Comparison of ENCODE assay signal across 9 cellular contexts in the genomic region with DNA sequence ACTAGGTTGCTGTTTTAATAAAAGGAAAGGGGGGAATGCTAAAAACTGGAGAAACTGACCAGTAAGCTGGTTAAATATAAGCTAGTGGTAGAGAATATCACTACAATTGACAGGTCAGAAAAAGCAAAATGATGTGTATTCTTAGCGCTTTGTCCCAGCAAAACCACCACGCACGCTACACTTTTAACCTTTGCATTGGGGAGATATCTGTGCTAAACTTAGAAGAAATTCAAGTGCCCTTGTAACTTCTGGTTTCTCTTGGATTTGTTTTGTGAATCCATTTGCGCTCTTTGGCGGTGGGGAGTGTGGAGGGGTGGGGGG. TPM values are rescaled to one million over a fixed set of nuclear protein-coding genes. Genes with fewer than 3 reads are reported as not detected.
A peak's percentile ranks its signal among the peaks of the same experiment; 100 is the strongest.
DNase-seq lines count a peak whose midpoint lies in the region; ATAC-seq, FAIRE-seq and TF ChIP-seq lines count a peak whose summit lies in the region.
"Had no signal": no experiment of that assay in that cellular context is flagged by ENCODE, and none has a peak within 500 bp of the region (broad histone marks: within the 10 kb centered on the region; RNA-seq: fewer than 3 reads in every experiment).

No MANE protein-coding gene starts in this region.

- H3K4me2 ChIP-seq in keratinocyte (ENCODE audit: control insufficient read depth, extremely low read depth, insufficient read depth, low read depth, low read length) = peak overlapping the region; percentile 97

- peaks cover 29% of the 10 kb centered on the region for H3K4me1 ChIP-seq in keratinocyte (ENCODE audit: control insufficient read depth, extremely low read depth, insufficient read depth, low read length)
- peaks cover 9 to 30% (median 24%) of the 10 kb centered on the region in 5 donors for H3K4me1 ChIP-seq in subcutaneous abdominal adipose tissue (ENCODE audit: control insufficient read depth in 5 of 5, insufficient read depth in 5 of 5, low read length in 5 of 5)

- H3K27me3 ChIP-seq in keratinocyte (ENCODE audit: control insufficient read depth, extremely low read depth, insufficient read depth, low read length) (no peaks in the 10 kb centered on the region), subcutaneous abdominal adipose tissue (ENCODE audit: control insufficient read depth in 5 of 5, insufficient read depth in 4 of 5, low read length in 5 of 5) (no peaks in the 10 kb centered on the region)

- H3K9me3 ChIP-seq in keratinocyte (ENCODE audit: control insufficient read depth, low read depth, low read length) (no peaks in the 10 kb centered on the region), subcutaneous abdominal adipose tissue (ENCODE audit: control insufficient read depth in 5 of 5, low read length in 5 of 5) (no peaks in the 10 kb centered on the region)

- no peaks in the 10 kb centered on the region for H3K9me1 ChIP-seq in keratinocyte (ENCODE audit: control insufficient read depth, extremely low read depth, insufficient read depth, low read length)

- H4K20me1 ChIP-seq in keratinocyte (ENCODE audit: control insufficient read depth, extremely low read depth, insufficient read depth, low read length) = no peaks in the 10 kb centered on the region

- TF ChIP-seq CTCF in keratinocyte (optimal IDR thresholded peaks at IDR 0.05 in 1 of 3, IDR thresholded peaks at IDR 0.05 in 1 of 3, conservative IDR thresholded peaks at IDR 0.05 in 1 of 3; ENCODE audit: extremely low read depth in 1 of 3, insufficient read depth in 2 of 3, low read length in 3 of 3) = no peak

- peak overlapping the region; percentile 84 for H3K9ac ChIP-seq in keratinocyte (ENCODE audit: control insufficient read depth, extremely low read depth, insufficient read depth, low read length)
- peak overlapping the region in 4 of 5 donors; percentile 73 to 84 (median 80) for H3K9ac ChIP-seq in subcutaneous abdominal adipose tissue (ENCODE audit: low read length in 5 of 5)

- H3K79me2 ChIP-seq in keratinocyte (ENCODE audit: control insufficient read depth, insufficient read depth, low read length) = peaks cover 67% of the 10 kb centered on the region

- H3K27ac Mint-ChIP-seq in T-helper 2 cell treated with Interferon-gamma antibody and Interleukin-4, amounts not matched to agents 5 μg/mL and 100 μg/mL, for 36 hours = no peak overlapping the region
- peak overlapping the region; percentile 22 for H3K27ac Mint-ChIP-seq in activated T-helper 17 cell treated with anti-CD3 and anti-CD28 coated beads, Interleukin-2, amount 50 U/mL, for 72 hours

- H3K4me3 Mint-ChIP-seq in T-helper 2 cell treated with Interferon-gamma antibody and Interleukin-4, amounts not matched to agents 5 μg/mL and 100 μg/mL, for 36 hours = peak overlapping the region; percentile 86
- peak overlapping the region; percentile 81 for H3K4me3 Mint-ChIP-seq in activated T-helper 17 cell treated with anti-CD3 and anti-CD28 coated beads, Interleukin-2, amount 50 U/mL, for 72 hours

- H3K9me3 Mint-ChIP-seq in T-helper 2 cell treated with Interferon-gamma antibody and Interleukin-4, amounts not matched to agents 5 μg/mL and 100 μg/mL, for 36 hours = no peaks in the 10 kb centered on the region
- H3K9me3 Mint-ChIP-seq in activated T-helper 17 cell treated with anti-CD3 and anti-CD28 coated beads, Interleukin-2, amount 50 U/mL, for 72 hours = no peaks in the 10 kb centered on the region

- H3K4me1 Mint-ChIP-seq in T-helper 2 cell treated with Interferon-gamma antibody and Interleukin-4, amounts not matched to agents 5 μg/mL and 100 μg/mL, for 36 hours (ENCODE audit: low read depth) = peaks cover 34% of the 10 kb centered on the region
- peaks cover 37% of the 10 kb centered on the region for H3K4me1 Mint-ChIP-seq in activated T-helper 17 cell treated with anti-CD3 and anti-CD28 coated beads, Interleukin-2, amount 50 U/mL, for 72 hours

- DNase-seq in T-helper 2 cell treated with Interferon-gamma antibody and Interleukin-4, amounts not matched to agents 5 μg/mL and 100 μg/mL, for 36 hours (ENCODE audit: low spot score) = no peak
- DNase-seq in T-helper 2 cell (no peak), keratinocyte (ENCODE audit: low read depth, low spot score) (no peak), middle frontal gyrus (ENCODE audit: extremely low spot score, low spot score) (no peak), NCI-H748 treated with DMSO at 0.1 percent for 48 hours (lab: John Stamatoyannopoulos, UW) (no peak), RKO (ENCODE audit: low spot score) (no peak)

- H3K27me3 Mint-ChIP-seq in T-helper 2 cell treated with Interferon-gamma antibody and Interleukin-4, amounts not matched to agents 5 μg/mL and 100 μg/mL, for 36 hours (ENCODE audit: low read depth) = no peaks in the 10 kb centered on the region
- no peaks in the 10 kb centered on the region for H3K27me3 Mint-ChIP-seq in activated T-helper 17 cell treated with anti-CD3 and anti-CD28 coated beads, Interleukin-2, amount 50 U/mL, for 72 hours

- H3K36me3 ChIP-seq in keratinocyte (ENCODE audit: control insufficient read depth in 2 of 2, extremely low read depth in 1 of 2, insufficient read depth in 2 of 2, low read length in 2 of 2) = no peaks in the 10 kb centered on the region
- peaks cover 0 to 2% (median 0%) of the 10 kb centered on the region in 5 donors for H3K36me3 ChIP-seq in subcutaneous abdominal adipose tissue (ENCODE audit: control insufficient read depth in 5 of 5, insufficient read depth in 5 of 5, low read length in 5 of 5)

- H3K36me3 Mint-ChIP-seq in T-helper 2 cell treated with Interferon-gamma antibody and Interleukin-4, amounts not matched to agents 5 μg/mL and 100 μg/mL, for 36 hours (ENCODE audit: low read depth) = peaks cover 5% of the 10 kb centered on the region
- H3K36me3 Mint-ChIP-seq in activated T-helper 17 cell treated with anti-CD3 and anti-CD28 coated beads, Interleukin-2, amount 50 U/mL, for 72 hours (ENCODE audit: low read depth) = peaks cover 10% of the 10 kb centered on the region

- H2AFZ ChIP-seq in keratinocyte (ENCODE audit: control insufficient read depth, low read length) = no peak overlapping the region

- H3K4me3 ChIP-seq in keratinocyte (ENCODE audit: control insufficient read depth in 2 of 3, extremely low read depth in 1 of 3, insufficient read depth in 2 of 3, low read depth in 1 of 3, low read length in 3 of 3) = peak overlapping the region; percentile 78 to 98 (median 98)
- peak overlapping the region; percentile 73 to 99 (median 79) for H3K4me3 ChIP-seq in subcutaneous abdominal adipose tissue (ENCODE audit: low read depth in 1 of 5, low read length in 5 of 5)

- H3K27ac ChIP-seq in keratinocyte (ENCODE audit: control insufficient read depth, insufficient read depth, low read length) = peak overlapping the region; percentile 80
- peak overlapping the region; percentile 80 for H3K27ac ChIP-seq in subcutaneous abdominal adipose tissue (ENCODE audit: low read depth, low read length)

- dilution Hi-C loops in keratinocyte (cut with MboI; ENCODE audit: extremely low pct_ligation_motif_present, low sequenced_read_pairs) = no loop called here

- FAIRE-seq in keratinocyte (lab: Jason Lieb, UNC) = no peak
- FAIRE-seq: A204.1 had no signal

- no peak for ATAC-seq in activated T-helper 17 cell treated with anti-CD3 and anti-CD28 coated beads, Interleukin-2, amount 50 U/mL, for 72 hours (replicated peaks)

RNA-seq across cellular contexts. Expression of a gene that starts 1.4 kb away (rescaled TPM):
- total RNA-seq in activated T-helper 17 cell treated with anti-CD3 and anti-CD28 coated beads, Interleukin-2, amount 50 U/mL, for 72 hours = 10 to 100 TPM; 12.6 to 23.5 TPM
- 5.3 to 6.5 TPM (median 5.8 TPM) in 3 replicates for polyA plus RNA-seq in keratinocyte
- 14.7 TPM for polyA plus RNA-seq in keratinocyte (2011; ENCODE audit: low read depth)
- 3.8 and 4.4 TPM in 2 replicates for polyA plus RNA-seq in keratinocyte (2011; cell fraction: cytosol; rRNA removed)
- polyA plus RNA-seq in keratinocyte (2011; cell fraction: nucleus; rRNA removed) = 11.0 and 12.7 TPM in 2 replicates
- polyA plus RNA-seq in keratinocyte (2012; ENCODE audit: low replicate concordance) = 3.2 and 11.1 TPM in 2 replicates
- polyA minus RNA-seq in keratinocyte = 11.7 to 25.4 TPM (median 18.6 TPM) in 3 replicates
- 14.0 TPM for polyA minus RNA-seq in keratinocyte (2011; cell fraction: cytosol; rRNA and poly(A)+ RNA removed)
- polyA minus RNA-seq in keratinocyte (2011; cell fraction: nucleus; rRNA and poly(A)+ RNA removed) = 23.0 and 42.6 TPM in 2 replicates
